19 cellular contexts compared by ENCODE assay signal in genomic region chr1:18360251-18360650, GRCh38.
"Had no signal": no experiment of that assay in that cellular context is flagged by ENCODE, and none has a peak within 500 bp of the region (broad histone marks: within the 10 kb centered on the region; RNA-seq: fewer than 3 reads in every experiment).

No MANE protein-coding gene starts in this region.

- H3K9me3 ChIP-seq: heart left ventricle, right lobe of liver, uterus had no signal

- H3K27me3 ChIP-seq: right lobe of liver, uterus had no signal

- H3K36me3 ChIP-seq: heart left ventricle, right lobe of liver, tibial nerve, uterus had no signal

- ATAC-seq: effector memory CD8-positive, alpha-beta T cell; heart left ventricle had no signal

- H3K4me3 ChIP-seq: heart left ventricle, right lobe of liver, smooth muscle cell, tibial nerve, uterus had no signal

- H3K4me1 ChIP-seq: heart left ventricle, right lobe of liver, tibial nerve, uterus had no signal

- H3K4me1 Mint-ChIP-seq: activated CD4-positive, alpha-beta T cell treated with anti-CD3 and anti-CD28 coated beads, Interleukin-2, amount 10 ng/mL, durations not matched to agents 7 days and 5 days; activated naive CD8-positive, alpha-beta T cell treated with anti-CD3 and anti-CD28 coated beads for 36 hours; brain; central memory CD8-positive, alpha-beta T cell; immature natural killer cell; nephron progenitor cell had no signal

- H3K27ac Mint-ChIP-seq: activated CD4-positive, alpha-beta T cell treated with anti-CD3 and anti-CD28 coated beads, Interleukin-2, amount 10 ng/mL, durations not matched to agents 7 days and 5 days; activated naive CD8-positive, alpha-beta T cell treated with anti-CD3 and anti-CD28 coated beads for 36 hours; brain; effector memory CD8-positive, alpha-beta T cell; immature natural killer cell; nephron progenitor cell had no signal

- H3K4me2 ChIP-seq: smooth muscle cell had no signal

- H3K9me3 Mint-ChIP-seq: activated CD4-positive, alpha-beta T cell treated with anti-CD3 and anti-CD28 coated beads, Interleukin-2, amount 10 ng/mL, durations not matched to agents 7 days and 5 days; activated naive CD8-positive, alpha-beta T cell treated with anti-CD3 and anti-CD28 coated beads for 36 hours; central memory CD8-positive, alpha-beta T cell; effector memory CD8-positive, alpha-beta T cell; immature natural killer cell had no signal

- H3K27ac ChIP-seq: heart left ventricle, right lobe of liver, tibial nerve, uterus had no signal

- H3K4me3 Mint-ChIP-seq: activated CD4-positive, alpha-beta T cell treated with anti-CD3 and anti-CD28 coated beads, Interleukin-2, amount 10 ng/mL, durations not matched to agents 7 days and 5 days; activated naive CD8-positive, alpha-beta T cell treated with anti-CD3 and anti-CD28 coated beads for 36 hours; brain; central memory CD8-positive, alpha-beta T cell; effector memory CD8-positive, alpha-beta T cell; immature natural killer cell; nephron progenitor cell had no signal

- DNase-seq: activated CD4-positive, alpha-beta T cell treated with anti-CD3 and anti-CD28 coated beads, Interleukin-2, amount 10 ng/mL, durations not matched to agents 7 days and 5 days; activated CD8-positive, alpha-beta memory T cell treated with anti-CD3 and anti-CD28 coated beads for 24 hours; activated naive CD8-positive, alpha-beta T cell treated with anti-CD3 and anti-CD28 coated beads for 36 hours; dermis blood vessel endothelial cell; effector memory CD8-positive, alpha-beta T cell; foreskin melanocyte; heart left ventricle; immature natural killer cell; nephron progenitor cell; occipital lobe; right lobe of liver; stimulated activated CD4-positive, alpha-beta T cell treated with anti-CD3 and anti-CD28 coated beads, Interleukin-4, amount 100 ng/mL, for 4 hours; stimulated activated CD8-positive, alpha-beta memory T cell treated with anti-CD3 and anti-CD28 coated beads, Interleukin-4, amount 100 ng/mL, for 48 hours; stimulated activated naive CD4-positive, alpha-beta T cell treated with Interleukin-2 at 50 U/mL for 16 hours; uterus had no signal

- H3K36me3 Mint-ChIP-seq: activated naive CD8-positive, alpha-beta T cell treated with anti-CD3 and anti-CD28 coated beads for 36 hours; immature natural killer cell had no signal
